ENCODE assay signal across 11 cellular contexts in the genomic region with DNA sequence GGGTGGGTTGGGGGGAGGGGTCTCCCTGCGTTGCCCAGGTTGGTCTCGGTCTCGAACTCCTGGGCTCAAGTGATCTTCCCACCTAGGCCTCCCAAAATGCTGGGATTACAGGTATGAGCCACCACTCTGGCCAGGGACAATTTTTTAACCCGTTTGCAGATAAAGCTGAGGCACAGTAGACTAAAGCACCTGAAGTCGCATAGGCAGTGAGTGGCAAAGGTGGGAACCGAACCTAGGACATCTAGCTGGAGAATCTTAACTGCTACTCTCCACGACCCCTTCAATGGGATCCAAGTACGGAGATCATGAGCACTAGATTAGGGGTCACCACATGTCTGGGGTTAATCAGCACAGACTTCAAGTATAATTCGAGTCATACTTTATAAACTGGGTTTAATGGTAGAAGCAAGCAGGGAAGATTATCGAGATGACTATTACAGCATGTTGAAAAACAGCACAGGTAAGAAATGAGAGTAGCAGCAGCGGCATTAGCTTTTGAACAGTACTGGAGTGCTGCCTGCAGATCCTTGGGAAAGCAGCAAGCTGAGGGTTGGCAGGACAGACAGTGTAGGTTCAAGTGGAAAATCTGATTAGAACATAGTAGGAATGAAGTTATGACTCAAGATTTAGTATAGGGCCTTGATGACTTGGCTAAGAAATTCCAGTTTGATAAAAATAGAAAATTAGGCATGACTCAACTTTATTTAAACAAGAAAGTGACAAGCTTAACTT. TPM values are rescaled to one million over a fixed set of nuclear protein-coding genes. Genes with fewer than 3 reads are reported as not detected.
DNase-seq lines count a peak whose midpoint lies in the region; ATAC-seq and TF ChIP-seq lines count a peak whose summit lies in the region.
"Had no signal": no experiment of that assay in that cellular context is flagged by ENCODE, and none has a peak within 500 bp of the region (broad histone marks: within the 10 kb centered on the region; RNA-seq: fewer than 3 reads in every experiment).

No MANE protein-coding gene starts in this region.

- no peak for DNase-seq in stimulated activated naive CD8-positive, alpha-beta T cell treated with anti-CD3 and anti-CD28 coated beads, Interleukin-15, Interleukin-2, amounts not matched to agents 100 U/mL and 50 U/mL, for 24 hours
- no peak for DNase-seq in stimulated activated naive CD8-positive, alpha-beta T cell treated with anti-CD3 and anti-CD28 coated beads, Interleukin-15, amount 100 ng/mL, for 72 hours
- peak; percentile 79 to 89 (median 88) for DNase-seq in body of pancreas
- peak; percentile 74 for DNase-seq in kidney tubule cell (ENCODE audit: low spot score)
- no peak for DNase-seq in NCI-H1694 (lab: John Stamatoyannopoulos, UW)
- DNase-seq in activated gamma-delta T cell (lab: John Stamatoyannopoulos, UW), result no peak
- DNase-seq in inferior parietal cortex (ENCODE audit: extremely low spot score), result no peak
- DNase-seq: colonic mucosa, NCI-H1092, right cardiac atrium had no signal

- peaks cover 30% of the 10 kb centered on the region for H3K4me1 ChIP-seq in body of pancreas

- H3K27ac ChIP-seq in body of pancreas, result peak overlapping the region; percentile 72 to 89 (median 78)
- H3K27ac ChIP-seq: colonic mucosa had no signal

- H3K9me3 ChIP-seq in body of pancreas, result no peaks in the 10 kb centered on the region
- H3K9me3 ChIP-seq: colonic mucosa had no signal

- TF ChIP-seq CTCF in body of pancreas (IDR thresholded peaks at IDR 0.05), result no peak

- H3K9me3 Mint-ChIP-seq in stimulated activated naive CD8-positive, alpha-beta T cell treated with anti-CD3 and anti-CD28 coated beads, Interleukin-15, amount 100 ng/mL, for 72 hours, result no peaks in the 10 kb centered on the region

- no peak overlapping the region for H3K4me3 Mint-ChIP-seq in stimulated activated naive CD8-positive, alpha-beta T cell treated with anti-CD3 and anti-CD28 coated beads, Interleukin-15, amount 100 ng/mL, for 72 hours

- ATAC-seq in stimulated activated naive CD8-positive, alpha-beta T cell treated with anti-CD3 and anti-CD28 coated beads, Interleukin-15, Interleukin-2, amounts not matched to agents 100 U/mL and 50 U/mL, for 24 hours, result peak; percentile 82
- ATAC-seq in stimulated activated naive CD8-positive, alpha-beta T cell treated with anti-CD3 and anti-CD28 coated beads, Interleukin-15, amount 100 ng/mL, for 72 hours, result no peak
- ATAC-seq in body of pancreas (peak; percentile 97), GM19452 (IDR thresholded peaks at IDR 0.05; ENCODE audit: unreplicated experiment) (no peak)

- TF ChIP-seq POLR2A in body of pancreas (IDR thresholded peaks at IDR 0.05), result peak in 1 of 3 donors; percentile 26

- intact Hi-C loops in body of pancreas (cut with DNase I), result no loop called here

- H3K4me1 Mint-ChIP-seq in stimulated activated naive CD8-positive, alpha-beta T cell treated with anti-CD3 and anti-CD28 coated beads, Interleukin-15, amount 100 ng/mL, for 72 hours, result peaks cover 12% of the 10 kb centered on the region

- WGBS in body of pancreas, 2 donors, result 50 to 51% methylated on average over 11 of the region's 11 CpGs

- no peak overlapping the region for H3K27ac Mint-ChIP-seq in stimulated activated naive CD8-positive, alpha-beta T cell treated with anti-CD3 and anti-CD28 coated beads, Interleukin-15, amount 100 ng/mL, for 72 hours

- no peaks in the 10 kb centered on the region for H3K27me3 Mint-ChIP-seq in stimulated activated naive CD8-positive, alpha-beta T cell treated with anti-CD3 and anti-CD28 coated beads, Interleukin-15, amount 100 ng/mL, for 72 hours

- H3K27me3 ChIP-seq in body of pancreas, result no peaks in the 10 kb centered on the region
- H3K27me3 ChIP-seq: colonic mucosa had no signal

- no peaks in the 10 kb centered on the region for H3K36me3 ChIP-seq in body of pancreas (replicated peaks in 1 of 2; ENCODE audit: insufficient read depth in 1 of 2, low read depth in 2 of 2)
- H3K36me3 ChIP-seq: colonic mucosa had no signal

- no peak overlapping the region for H3K4me3 ChIP-seq in body of pancreas
- H3K4me3 ChIP-seq: colonic mucosa had no signal

RNA-seq across cellular contexts. Expression of a gene that starts 23.9 kb away (rescaled TPM):
- total RNA-seq in body of pancreas, result 10 to 100 TPM; 34.6 to 37.6 TPM

RNA-seq across cellular contexts. Expression of a gene that starts 55.6 kb away (rescaled TPM):
- total RNA-seq in body of pancreas, result 10 to 100 TPM; 15.2 to 40.7 TPM

Comparison
In these comparisons a context has a peak if more than half of its experiments do, and no peak if none do; other contexts are left out.
1. ATAC-seq: peak in stimulated activated naive CD8-positive, alpha-beta T cell treated with anti-CD3 and anti-CD28 coated beads, Interleukin-15, Interleukin-2, amounts not matched to agents 100 U/mL and 50 U/mL, for 24 hours (single experiment) and body of pancreas (single experiment); none in stimulated activated naive CD8-positive, alpha-beta T cell treated with anti-CD3 and anti-CD28 coated beads, Interleukin-15, amount 100 ng/mL, for 72 hours (single experiment) and GM19452 (single experiment).
2. DNase-seq: peak in body of pancreas (4 of 4) and kidney tubule cell (single experiment); none in stimulated activated naive CD8-positive, alpha-beta T cell treated with anti-CD3 and anti-CD28 coated beads, Interleukin-15, Interleukin-2, amounts not matched to agents 100 U/mL and 50 U/mL, for 24 hours (single experiment), stimulated activated naive CD8-positive, alpha-beta T cell treated with anti-CD3 and anti-CD28 coated beads, Interleukin-15, amount 100 ng/mL, for 72 hours (0 of 2), NCI-H1694 (single experiment), activated gamma-delta T cell (single experiment) and inferior parietal cortex (single experiment).